In genomic region chr3:195959367-195960157, GRCh38 we compare ENCODE assay signal across 8 cellular contexts. TPM values are rescaled to one million over a fixed set of nuclear protein-coding genes. Genes with fewer than 3 reads are reported as not detected.
DNase-seq lines count a peak whose midpoint lies in the region; ATAC-seq and TF ChIP-seq lines count a peak whose summit lies in the region.
"Not testable (repeated sequence)": the region's sequence is repeated elsewhere in the genome, so short reads cannot be mapped to it uniquely, and the experiment has no call there.

No MANE protein-coding gene starts in this region.

- H3K36me3 ChIP-seq in BLaER1 treated with 17β-estradiol and CSF1 and Interleukin-3, amounts not matched to agents 10 nM and 100 nM: peaks cover 14 to 53% (median 38%) of the 10 kb centered on the region in 11 experiments
- H3K36me3 ChIP-seq in Panc1 (ENCODE audit: control insufficient read depth, insufficient read depth, low read length); muscle layer of colon (ENCODE audit: insufficient read depth, low read length): not testable (repeated sequence)
- H3K36me3 ChIP-seq in gastroesophageal sphincter (peaks cover 0 to 58% of the 10 kb centered on the region in 2 donors), sigmoid colon (peaks cover 0 to 26% (median 7%) of the 10 kb centered on the region in 4 donors), transverse colon (peaks cover 0 to 13% (median 4%) of the 10 kb centered on the region in 4 donors)

- TF ChIP-seq POLR2A in gastroesophageal sphincter (IDR thresholded peaks at IDR 0.05); sigmoid colon (IDR thresholded peaks at IDR 0.05); transverse colon (IDR thresholded peaks at IDR 0.05): not testable (repeated sequence)

- WGBS in gastroesophageal sphincter (ENCODE audit: low coverage in 1 of 2), 2 donors: 54% methylated on average over 3 of the region's 15 CpGs; no CpG with 5 or more reads in 1 of the 2 donors
- 70% methylated on average over 7 of the region's 15 CpGs for whole genome bisulfite sequencing in right cardiac atrium
- WGBS in sigmoid colon, 2 donors: 70 to 77% methylated on average over 5 to 7 of the region's 15 CpGs
- WGBS in transverse colon (ENCODE audit: low coverage in 1 of 2), 2 donors: 64 to 76% methylated on average over 2 to 4 of the region's 15 CpGs

- H3K4me3 ChIP-seq in BLaER1 treated with 17β-estradiol and CSF1 and Interleukin-3, amounts not matched to agents 10 nM and 100 nM; Panc1 (ENCODE audit: low read depth in 2 of 2, low read length in 2 of 2); gastroesophageal sphincter; right cardiac atrium (ENCODE audit: low read length); muscle layer of colon (ENCODE audit: low read depth in 1 of 2, low read length in 2 of 2); sigmoid colon; transverse colon: not testable (repeated sequence)

- H3K27ac Mint-ChIP-seq in activated naive CD4-positive, alpha-beta T cell treated with anti-CD3 and anti-CD28 coated beads, Interleukin-2, amount 50 U/mL, for 24 hours: peak overlapping the region; percentile 27

- H3K36me3 Mint-ChIP-seq in activated naive CD4-positive, alpha-beta T cell treated with anti-CD3 and anti-CD28 coated beads, Interleukin-2, amount 50 U/mL, for 24 hours: not testable (repeated sequence)

- intact Hi-C loops in Panc1 (cut with micrococcal nuclease; ENCODE audit: unreplicated experiment); transverse colon (cut with DNase I; ENCODE audit: low total_unique reads): not testable (repeated sequence)
- intact Hi-C loops in right cardiac atrium (cut with DNase I) (loop anchor here in 1 of 4 donors (5.0 kb wide), 1 partner anchor 267 kb away; no protein-coding TSS in a partner anchor), sigmoid colon (cut with DNase I) (loop anchor here (5.0 kb wide), 1 partner anchor 47 kb away; no protein-coding TSS in a partner anchor)

- H3K4me3 Mint-ChIP-seq in activated naive CD4-positive, alpha-beta T cell treated with anti-CD3 and anti-CD28 coated beads, Interleukin-2, amount 50 U/mL, for 24 hours: not testable (repeated sequence)

- H3K9me3 ChIP-seq in BLaER1 treated with 17β-estradiol and CSF1 and Interleukin-3, amounts not matched to agents 10 nM and 100 nM (replicated peaks in 1 of 11): peaks cover 0 to 18% (median 5%) of the 10 kb centered on the region in 11 experiments; a peak in 12 of 22 replicates
- not testable (repeated sequence) for H3K9me3 ChIP-seq in Panc1 (ENCODE audit: control insufficient read depth, insufficient read depth, low read depth, low read length); gastroesophageal sphincter; right cardiac atrium (ENCODE audit: control insufficient read depth, low read length); muscle layer of colon (ENCODE audit: low read length); sigmoid colon; transverse colon

- not testable (repeated sequence) for H3K9ac ChIP-seq in BLaER1 treated with 17β-estradiol and CSF1 and Interleukin-3, amounts not matched to agents 10 nM and 100 nM; muscle layer of colon (ENCODE audit: low read length)

- CTCF ChIA-PET in Panc1 (lab: Charles Lee): not testable (repeated sequence)

- H4K20me1 ChIP-seq in BLaER1 treated with 17β-estradiol and CSF1 and Interleukin-3, amounts not matched to agents 10 nM and 100 nM: peaks cover 0 to 14% (median 0%) of the 10 kb centered on the region in 11 experiments; a peak in 3 of 22 replicates

- not testable (repeated sequence) for TF ChIP-seq CTCF in Panc1 (IDR thresholded peaks at IDR 0.05); gastroesophageal sphincter (IDR thresholded peaks at IDR 0.05); sigmoid colon (IDR thresholded peaks at IDR 0.05); transverse colon (IDR thresholded peaks at IDR 0.05)

- H3K4me1 ChIP-seq in BLaER1 treated with 17β-estradiol and CSF1 and Interleukin-3, amounts not matched to agents 10 nM and 100 nM: peaks cover 9 to 36% (median 16%) of the 10 kb centered on the region in 10 experiments
- not testable (repeated sequence) for H3K4me1 ChIP-seq in Panc1 (ENCODE audit: control insufficient read depth, insufficient read depth, low read length); right cardiac atrium (ENCODE audit: control insufficient read depth, insufficient read depth, low read length); muscle layer of colon (ENCODE audit: insufficient read depth, low read length)
- H3K4me1 ChIP-seq in gastroesophageal sphincter: peaks cover 0 to 11% (median 0%) of the 10 kb centered on the region in 3 donors
- peaks cover 0 to 30% (median 13%) of the 10 kb centered on the region in 4 donors for H3K4me1 ChIP-seq in sigmoid colon
- peaks cover 0 to 11% (median 4%) of the 10 kb centered on the region in 4 donors for H3K4me1 ChIP-seq in transverse colon

- H3K27ac ChIP-seq in BLaER1 treated with 17β-estradiol and CSF1 and Interleukin-3, amounts not matched to agents 10 nM and 100 nM; Panc1 (ENCODE audit: low read length); right cardiac atrium (ENCODE audit: low read length): not testable (repeated sequence)
- H3K27ac ChIP-seq in gastroesophageal sphincter: peak overlapping the region in 2 of 4 donors; percentile 66 to 72
- peak overlapping the region; percentile 27 for H3K27ac ChIP-seq in muscle layer of colon (ENCODE audit: low read depth, low read length)
- peak overlapping the region in 3 of 4 donors; percentile 75 to 78 (median 77) for H3K27ac ChIP-seq in sigmoid colon
- H3K27ac ChIP-seq in transverse colon: peak overlapping the region in 3 of 4 donors; percentile 46 to 65 (median 47)

- peaks cover 22% of the 10 kb centered on the region for H3K4me1 Mint-ChIP-seq in activated naive CD4-positive, alpha-beta T cell treated with anti-CD3 and anti-CD28 coated beads, Interleukin-2, amount 50 U/mL, for 24 hours

- TSS peak; percentile 66 for BruUV-seq in Panc1 (replicated peaks; lab: Mats Ljungman, UMichigan)

- not testable (repeated sequence) for H3K27me3 Mint-ChIP-seq in activated naive CD4-positive, alpha-beta T cell treated with anti-CD3 and anti-CD28 coated beads, Interleukin-2, amount 50 U/mL, for 24 hours

- not testable (repeated sequence) for H3K27me3 ChIP-seq in BLaER1 treated with 17β-estradiol and CSF1 and Interleukin-3, amounts not matched to agents 10 nM and 100 nM; Panc1 (ENCODE audit: control insufficient read depth, insufficient read depth, low read length); gastroesophageal sphincter; right cardiac atrium (ENCODE audit: control insufficient read depth, insufficient read depth); muscle layer of colon (ENCODE audit: control insufficient read depth in 1 of 2, insufficient read depth in 2 of 2, low read length in 2 of 2); sigmoid colon; transverse colon

- not testable (repeated sequence) for TF ChIP-seq EP300 in gastroesophageal sphincter (IDR thresholded peaks at IDR 0.05); sigmoid colon (IDR thresholded peaks at IDR 0.05); transverse colon (IDR thresholded peaks at IDR 0.05; ENCODE audit: low read depth)

- POLR2A ChIA-PET in Panc1 (lab: Charles Lee): not testable (repeated sequence)

- ATAC-seq in Panc1: not testable (repeated sequence)
- peak; percentile 90 for ATAC-seq in gastroesophageal sphincter
- peak; percentile 35 to 38 for ATAC-seq in right cardiac atrium

- peak overlapping the region; percentile 55 to 87 (median 81); a peak in 18 of 22 replicates for H3K4me2 ChIP-seq in BLaER1 treated with 17β-estradiol and CSF1 and Interleukin-3, amounts not matched to agents 10 nM and 100 nM

- H3K9me3 Mint-ChIP-seq in activated naive CD4-positive, alpha-beta T cell treated with anti-CD3 and anti-CD28 coated beads, Interleukin-2, amount 50 U/mL, for 24 hours: not testable (repeated sequence)

- not testable (repeated sequence) for DNase-seq in Panc1 (ENCODE audit: low read depth, low spot score); right cardiac atrium; transverse colon
- DNase-seq in sigmoid colon: peak; percentile 12

- in situ Hi-C loops in Panc1 (cut with HindIII; ENCODE audit: low pct_unique_long_range_greater_than_20kb, low sequenced_read_pairs); transverse colon (cut with MboI; ENCODE audit: low pct_ligation_motif_present in 1 of 4, low pct_unique_long_range_greater_than_20kb in 1 of 4, low sequenced_read_pairs in 3 of 4): not testable (repeated sequence)

RNA-seq across cellular contexts. Expression of gene TNK2, which starts 51.2 kb away (rescaled TPM):
- 72.3 TPM for total RNA-seq in Panc1 (2021; ENCODE audit: unreplicated experiment)
- polyA plus RNA-seq in Panc1 (2012; ENCODE audit: insufficient read length): 89.5 TPM
- total RNA-seq in gastroesophageal sphincter: 10 to 100 TPM; 14.5 to 28.8 (median 23.9) TPM
- total RNA-seq in right cardiac atrium: 100 to 1,000 TPM in 1 of 4 donors, 10 to 100 TPM in 3; 74.7 to 162 (median 84.2) TPM
- 40.1 TPM for polyA plus RNA-seq in right cardiac atrium
- total RNA-seq in sigmoid colon: 10 to 100 TPM; 12.5 to 41.0 (median 18.1) TPM
- 10 to 100 TPM in 2 of 3 donors, 1 to 10 TPM in 1; 8.4 to 44.0 (median 17.1) TPM for polyA plus RNA-seq in sigmoid colon
- total RNA-seq in transverse colon: 10 to 100 TPM; 19.1 to 74.1 (median 21.3) TPM
